15 cellular contexts compared by ENCODE assay signal in the genomic region with DNA sequence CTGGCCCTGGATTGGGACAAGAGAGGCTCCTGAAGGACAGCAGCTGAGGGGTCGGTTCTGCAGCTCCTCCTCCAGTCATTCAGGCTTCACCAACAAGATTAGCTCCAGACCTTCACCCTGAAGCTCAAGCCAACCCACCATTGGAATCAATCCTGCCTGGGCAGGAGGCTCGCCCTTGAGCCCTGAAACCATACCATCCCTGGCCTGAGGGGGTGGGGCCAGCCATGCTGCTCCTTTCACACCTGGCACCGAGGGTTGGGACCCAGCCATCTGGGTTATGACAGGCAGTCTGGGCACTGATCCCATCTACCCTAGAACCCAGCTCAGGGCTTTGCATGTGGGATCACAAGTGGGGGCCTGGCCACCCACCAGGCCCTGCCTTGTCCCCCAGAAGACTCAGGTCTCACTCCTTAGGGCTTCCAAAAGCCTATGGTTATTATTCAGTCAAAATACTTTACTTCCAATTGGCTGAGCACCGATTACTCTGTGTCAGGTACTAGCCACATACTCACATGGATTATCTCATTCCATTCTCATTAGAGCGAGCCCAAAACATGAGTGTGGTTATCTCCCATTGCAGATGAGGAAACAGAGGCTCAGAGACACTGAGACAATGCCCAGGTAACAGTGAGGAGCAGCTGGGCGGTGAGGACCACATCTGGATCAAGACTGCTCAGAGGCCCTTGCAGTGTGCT. TPM values are rescaled to one million over a fixed set of nuclear protein-coding genes. Genes with fewer than 3 reads are reported as not detected.
A peak's percentile ranks its signal among the peaks of the same experiment; 100 is the strongest.
DNase-seq lines count a peak whose midpoint lies in the region; ATAC-seq and TF ChIP-seq lines count a peak whose summit lies in the region.
"Had no signal": no experiment of that assay in that cellular context is flagged by ENCODE, and none has a peak within 500 bp of the region (broad histone marks: within the 10 kb centered on the region; RNA-seq: fewer than 3 reads in every experiment).

No MANE protein-coding gene starts in this region.

- H3K18ac ChIP-seq in IMR-90 (ENCODE audit: low read depth, low read length) = no peak overlapping the region

- TF ChIP-seq POLR2A in IMR-90 (IDR thresholded peaks at IDR 0.05; ENCODE audit: low read depth, low read length) = no peak
- no peak for TF ChIP-seq POLR2A in gastrocnemius medialis (IDR thresholded peaks at IDR 0.05)

- H3K4me3 Mint-ChIP-seq in activated naive CD4-positive, alpha-beta T cell treated with anti-CD3 and anti-CD28 coated beads, Interleukin-2, amount 50 U/mL, for 24 hours = no peak overlapping the region
- no peak overlapping the region for H3K4me3 Mint-ChIP-seq in osteocyte (ENCODE audit: unreplicated experiment)

- 0 out of 2 replicates have a peak overlapping the region, but pooled peaks have one; percentile 27 for H2AK5ac ChIP-seq in IMR-90 (ENCODE audit: low read depth, low read length)

- no peak for ATAC-seq in activated naive CD4-positive, alpha-beta T cell treated with anti-CD3 and anti-CD28 coated beads, Interleukin-2, amount 50 U/mL, for 72 hours
- ATAC-seq in IMR-90 (ENCODE audit: low read depth) = no peak
- no peak for ATAC-seq in gastrocnemius medialis
- ATAC-seq in GM21529 (IDR thresholded peaks at IDR 0.05; ENCODE audit: unreplicated experiment) = no peak

- H4K91ac ChIP-seq in IMR-90 (ENCODE audit: insufficient read depth, low read depth, low read length) = no peak overlapping the region

- H2BK5ac ChIP-seq in IMR-90 (ENCODE audit: low read depth, low read length, poor library complexity, severe bottlenecking) = no peak overlapping the region

- H3K9me1 ChIP-seq in IMR-90 (ENCODE audit: insufficient read depth, low read length) = peaks cover 26% of the 10 kb centered on the region

- H2AK9ac ChIP-seq in IMR-90 (replicated peaks; ENCODE audit: low read depth, low read length, poor library complexity) = no peak overlapping the region

- no peak overlapping the region for H3K4me2 ChIP-seq in IMR-90 (ENCODE audit: low read depth, low read length)

- no peak overlapping the region for H3K9ac ChIP-seq in IMR-90 (ENCODE audit: low read depth, low read length)

- in situ Hi-C loops in IMR-90 (cut with MboI; ENCODE audit: low sequenced_read_pairs) (loop anchor here (25.0 kb wide), 1 partner anchor 1633 kb away; the partner anchor contains the start of genes RASSF1, TUSC2 and ZMYND10), gastrocnemius medialis (cut with MboI; ENCODE audit: low sequenced_read_pairs in 4 of 4) (no loop called here)

- no TSS peak for BruUV-seq in IMR-90 (replicated peaks; lab: Mats Ljungman, UMichigan)

- H3K9me3 ChIP-seq in IMR-90 (ENCODE audit: control insufficient read depth, insufficient read depth, low read length) (no peaks in the 10 kb centered on the region), gastrocnemius medialis (no peaks in the 10 kb centered on the region)
- H3K9me3 ChIP-seq: colonic mucosa had no signal

- H3K4me1 Mint-ChIP-seq in activated naive CD4-positive, alpha-beta T cell treated with anti-CD3 and anti-CD28 coated beads, Interleukin-2, amount 50 U/mL, for 24 hours = peaks cover 36% of the 10 kb centered on the region
- H3K4me1 Mint-ChIP-seq in osteocyte (ENCODE audit: unreplicated experiment) = peaks cover 39% of the 10 kb centered on the region

- no peaks in the 10 kb centered on the region for H3K9me3 Mint-ChIP-seq in activated naive CD4-positive, alpha-beta T cell treated with anti-CD3 and anti-CD28 coated beads, Interleukin-2, amount 50 U/mL, for 24 hours
- H3K9me3 Mint-ChIP-seq in activated naive CD4-positive, alpha-beta T cell treated with anti-CD3 and anti-CD28 coated beads, Interleukin-2, amount 50 U/mL, for 72 hours = no peaks in the 10 kb centered on the region
- H3K9me3 Mint-ChIP-seq in osteocyte (ENCODE audit: unreplicated experiment) = no peaks in the 10 kb centered on the region

- no peak for TF ChIP-seq RAD21 in IMR-90 (IDR thresholded peaks at IDR 0.05; ENCODE audit: low read length)

- no peaks in the 10 kb centered on the region for H3K36me3 Mint-ChIP-seq in activated naive CD4-positive, alpha-beta T cell treated with anti-CD3 and anti-CD28 coated beads, Interleukin-2, amount 50 U/mL, for 24 hours
- H3K36me3 Mint-ChIP-seq in activated naive CD4-positive, alpha-beta T cell treated with anti-CD3 and anti-CD28 coated beads, Interleukin-2, amount 50 U/mL, for 72 hours = peaks cover 5 to 12% of the 10 kb centered on the region in 2 donors
- H3K36me3 Mint-ChIP-seq in osteocyte (ENCODE audit: unreplicated experiment) = no peaks in the 10 kb centered on the region

- POLR2A ChIA-PET in IMR-90 (lab: Charles Lee; ENCODE audit: unreplicated experiment) = interaction anchor here (0.5 kb wide), 1 partner anchor 21 kb away, joined by 3 read pairs; no protein-coding TSS in a partner anchor

- H2BK20ac ChIP-seq in IMR-90 (ENCODE audit: low read depth, low read length) = no peak overlapping the region

- WGBS in IMR-90 (ENCODE audit: extremely low coverage in 2 of 2, insufficient read length in 1 of 2), 2 experiments = 71% methylated on average over 4 of the region's 6 CpGs; no CpG with 5 or more reads in 1 of the 2 experiments

- peak overlapping the region; percentile 14 for H3K27ac Mint-ChIP-seq in activated naive CD4-positive, alpha-beta T cell treated with anti-CD3 and anti-CD28 coated beads, Interleukin-2, amount 50 U/mL, for 24 hours
- no peak overlapping the region for H3K27ac Mint-ChIP-seq in activated naive CD4-positive, alpha-beta T cell treated with anti-CD3 and anti-CD28 coated beads, Interleukin-2, amount 50 U/mL, for 72 hours
- no peak overlapping the region for H3K27ac Mint-ChIP-seq in osteocyte (ENCODE audit: unreplicated experiment)

- H3K4me3 ChIP-seq in IMR-90 (ENCODE audit: insufficient read depth, low read depth, low read length) = no peak overlapping the region
- no peak overlapping the region for H3K4me3 ChIP-seq in epithelial cell of esophagus (ENCODE audit: low read length)
- H3K4me3 ChIP-seq in gastrocnemius medialis = no peak overlapping the region
- H3K4me3 ChIP-seq: colonic mucosa had no signal

- no peak overlapping the region for H2AFZ ChIP-seq in IMR-90 (replicated peaks; ENCODE audit: low read length, poor library complexity)

- no peak overlapping the region for H2BK120ac ChIP-seq in IMR-90 (ENCODE audit: low read depth, low read length)

- H3K27me3 Mint-ChIP-seq in activated naive CD4-positive, alpha-beta T cell treated with anti-CD3 and anti-CD28 coated beads, Interleukin-2, amount 50 U/mL, for 24 hours = no peaks in the 10 kb centered on the region
- H3K27me3 Mint-ChIP-seq in osteocyte (ENCODE audit: unreplicated experiment) = no peaks in the 10 kb centered on the region

- no peak for DNase-seq in activated naive CD4-positive, alpha-beta T cell treated with anti-CD3 and anti-CD28 coated beads, Interleukin-2, amount 50 U/mL, for 72 hours (ENCODE audit: low spot score in 2 of 2)
- no peak for DNase-seq in IMR-90
- peak; percentile 49 for DNase-seq in epithelial cell of esophagus (ENCODE audit: low read depth)
- peak in 1 of 2 donors; percentile 58 for DNase-seq in gastrocnemius medialis
- DNase-seq in osteocyte (ENCODE audit: extremely low spot score, unreplicated experiment) = no peak
- DNase-seq in activated CD4-positive, CD25-positive, alpha-beta regulatory T cell (lab: John Stamatoyannopoulos, UW) = no peak
- DNase-seq: activated CD4-positive, alpha-beta T cell treated with anti-CD3 and anti-CD28 coated beads, Interleukin-2, amount 50 U/mL, for 4 hours; amniotic stem cell; colonic mucosa; NCI-H2171 had no signal

- H4K20me1 ChIP-seq in IMR-90 (ENCODE audit: insufficient read depth, low read length) = peaks cover 4% of the 10 kb centered on the region

- intact Hi-C loops in IMR-90 (cut with micrococcal nuclease) (no loop called here), gastrocnemius medialis (cut with DNase I; ENCODE audit: low total_unique reads) (loop anchor here (5.0 kb wide), 1 partner anchor 1388 kb away; no protein-coding TSS in a partner anchor)

- H4K5ac ChIP-seq in IMR-90 (ENCODE audit: low read depth, low read length) = no peak overlapping the region

- no peak overlapping the region for H4K8ac ChIP-seq in IMR-90 (ENCODE audit: low read depth in 2 of 2, low read length in 2 of 2)

- peaks cover 26 to 59% of the 10 kb centered on the region in 2 experiments for H3K79me1 ChIP-seq in IMR-90 (ENCODE audit: low read depth in 1 of 2, low read length in 2 of 2)

- H3K36me3 ChIP-seq in IMR-90 (ENCODE audit: control insufficient read depth, insufficient read depth, low read length) = no peaks in the 10 kb centered on the region; the same call in 1 of the 2 replicates
- H3K36me3 ChIP-seq in gastrocnemius medialis = no peaks in the 10 kb centered on the region
- H3K36me3 ChIP-seq: colonic mucosa had no signal

- H3K56ac ChIP-seq in IMR-90 (ENCODE audit: extremely low read depth, insufficient read depth, low read length) = no peak overlapping the region

- H2BK15ac ChIP-seq in IMR-90 (ENCODE audit: low read depth, low read length) = no peak overlapping the region

- H3K4me1 ChIP-seq in IMR-90 (ENCODE audit: control insufficient read depth, insufficient read depth, low read length) = peaks cover 28% of the 10 kb centered on the region
- peaks cover 39 to 42% of the 10 kb centered on the region in 2 donors for H3K4me1 ChIP-seq in gastrocnemius medialis
- H3K4me1 ChIP-seq: colonic mucosa had no signal

- no peak overlapping the region for H3K23ac ChIP-seq in IMR-90 (ENCODE audit: low read depth, low read length)

- dilution Hi-C loops in IMR-90 (cut with HindIII; ENCODE audit: low sequenced_read_pairs, unreplicated experiment) = no loop called here

- no peaks in the 10 kb centered on the region for H3K27me3 ChIP-seq in IMR-90 (ENCODE audit: control insufficient read depth, insufficient read depth, low read length)
- no peaks in the 10 kb centered on the region for H3K27me3 ChIP-seq in gastrocnemius medialis
- H3K27me3 ChIP-seq: colonic mucosa had no signal

- CTCF ChIA-PET in IMR-90 (lab: Yijun Ruan, JAX) = no interaction called here

- H3K14ac ChIP-seq in IMR-90 (replicated peaks; ENCODE audit: low read depth, low read length) = no peak overlapping the region

- H3K27ac ChIP-seq in IMR-90 (ENCODE audit: insufficient read depth, low read length) (no peak overlapping the region), gastrocnemius medialis (peak overlapping the region; percentile 44 to 100 (median 56))
- H3K27ac ChIP-seq: colonic mucosa had no signal

- H3K4ac ChIP-seq in IMR-90 (ENCODE audit: low read depth, low read length) = no peak overlapping the region

- TF ChIP-seq CTCF in IMR-90 (conservative IDR thresholded peaks at IDR 0.05; ENCODE audit: low read depth, low read length) = no peak
- no peak for TF ChIP-seq CTCF in epithelial cell of esophagus (IDR thresholded peaks at IDR 0.05; ENCODE audit: insufficient read depth, low read depth, low read length, missing control alignments)
- no peak for TF ChIP-seq CTCF in gastrocnemius medialis (IDR thresholded peaks at IDR 0.05 in 4 of 5, conservative IDR thresholded peaks at IDR 0.05 in 1 of 5)
- TF ChIP-seq CTCF in osteocyte (IDR thresholded peaks at IDR 0.05) = no peak

RNA-seq across cellular contexts. Expression of gene ABHD14B, which starts 3.1 kb away (rescaled TPM):
- total RNA-seq in activated naive CD4-positive, alpha-beta T cell treated with anti-CD3 and anti-CD28 coated beads, Interleukin-2, amount 50 U/mL, for 72 hours = 10 to 100 TPM; 21.4 to 62.4 TPM
- 6.4 and 7.2 TPM in 2 replicates for total RNA-seq in IMR-90 (2012; rRNA removed)
- 28.3 and 30.4 TPM in 2 replicates for polyA plus RNA-seq in IMR-90 (2012; rRNA removed)
- polyA plus RNA-seq in IMR-90 (2012; cell fraction: cytosol; rRNA removed) = 17.0 and 38.2 TPM in 2 replicates
- 29.9 and 36.0 TPM in 2 replicates for polyA plus RNA-seq in IMR-90 (2012; cell fraction: nucleus; rRNA removed; ENCODE audit: low replicate concordance)
- 10 to 100 TPM; 11.2 to 21.0 (median 17.2) TPM for total RNA-seq in gastrocnemius medialis
- total RNA-seq in osteocyte = 42.7 and 45.2 TPM in 2 replicates

RNA-seq across cellular contexts. Expression of gene PCBP4, which starts 3.5 kb away (rescaled TPM):
- 10 to 100 TPM; 11.3 to 14.3 TPM for total RNA-seq in activated naive CD4-positive, alpha-beta T cell treated with anti-CD3 and anti-CD28 coated beads, Interleukin-2, amount 50 U/mL, for 72 hours
- total RNA-seq in IMR-90 (2012; rRNA removed) (70.8 and 71.1 TPM in 2 replicates), gastrocnemius medialis (100 to 1,000 TPM; 184 to 320 (median 199) TPM), osteocyte (47.5 and 50.8 TPM in 2 replicates)
- 110 and 122 TPM in 2 replicates for polyA plus RNA-seq in IMR-90 (2012; rRNA removed)
- 83.1 and 134 TPM in 2 replicates for polyA plus RNA-seq in IMR-90 (2012; cell fraction: cytosol; rRNA removed)
- polyA plus RNA-seq in IMR-90 (2012; cell fraction: nucleus; rRNA removed; ENCODE audit: low replicate concordance) = 274 and 587 TPM in 2 replicates

RNA-seq across cellular contexts. Expression of gene ABHD14A, which starts 4.1 kb away (rescaled TPM):
- total RNA-seq in activated naive CD4-positive, alpha-beta T cell treated with anti-CD3 and anti-CD28 coated beads, Interleukin-2, amount 50 U/mL, for 72 hours = 1 to 10 TPM; 7.7 to 9.0 TPM
- total RNA-seq in IMR-90 (2012; rRNA removed) (3.1 and 3.4 TPM in 2 replicates), gastrocnemius medialis (10 to 100 TPM in 3 of 4 donors, 1 to 10 TPM in 1; 8.7 to 37.9 (median 29.9) TPM), osteocyte (12.2 and 14.6 TPM in 2 replicates)
- polyA plus RNA-seq in IMR-90 (2012; rRNA removed) = 10.0 and 12.2 TPM in 2 replicates
- 12.0 and 24.8 TPM in 2 replicates for polyA plus RNA-seq in IMR-90 (2012; cell fraction: cytosol; rRNA removed)
- polyA plus RNA-seq in IMR-90 (2012; cell fraction: nucleus; rRNA removed; ENCODE audit: low replicate concordance) = 3.6 and 5.7 TPM in 2 replicates

RNA-seq across cellular contexts. Expression of gene ACY1, which starts 12.6 kb away (rescaled TPM):
- 10 to 100 TPM; 54.7 to 78.5 TPM for total RNA-seq in activated naive CD4-positive, alpha-beta T cell treated with anti-CD3 and anti-CD28 coated beads, Interleukin-2, amount 50 U/mL, for 72 hours
- total RNA-seq in IMR-90 (2012; rRNA removed) (21.1 and 22.0 TPM in 2 replicates), gastrocnemius medialis (10 to 100 TPM; 33.5 to 79.3 (median 43.2) TPM), osteocyte (31.0 and 40.1 TPM in 2 replicates)
- 44.8 and 47.1 TPM in 2 replicates for polyA plus RNA-seq in IMR-90 (2012; rRNA removed)
- polyA plus RNA-seq in IMR-90 (2012; cell fraction: cytosol; rRNA removed) = 44.3 and 84.7 TPM in 2 replicates
- polyA plus RNA-seq in IMR-90 (2012; cell fraction: nucleus; rRNA removed; ENCODE audit: low replicate concordance) = 49.3 and 84.6 TPM in 2 replicates

RNA-seq across cellular contexts. Expression of gene GPR62, which starts 15.6 kb away (rescaled TPM):
- total RNA-seq in activated naive CD4-positive, alpha-beta T cell treated with anti-CD3 and anti-CD28 coated beads, Interleukin-2, amount 50 U/mL, for 72 hours = not detected
- total RNA-seq in IMR-90 (2012; rRNA removed) = under 0.01 TPM in 1 of 2 replicates, not detected in the other
- not detected in 2 replicates for polyA plus RNA-seq in IMR-90 (2012; rRNA removed)
- polyA plus RNA-seq in IMR-90 (2012; cell fraction: cytosol; rRNA removed) = 0.03 TPM in 1 of 2 replicates, not detected in the other
- 0.08 and 0.35 TPM in 2 replicates for polyA plus RNA-seq in IMR-90 (2012; cell fraction: nucleus; rRNA removed; ENCODE audit: low replicate concordance)
- 1 to 10 TPM in 1 of 4 donors, under 1 TPM in 3; 0.18 to 2.5 (median 0.37) TPM for total RNA-seq in gastrocnemius medialis
- not detected in 2 replicates for total RNA-seq in osteocyte
- total RNA-seq: colonic mucosa, epithelial cell of proximal tubule, OCI-LY7, SK-MEL-5 had no signal
